In genomic region chr22:23749747-23750373, GRCh38 we compare ENCODE assay signal across 9 cellular contexts. TPM values are rescaled to one million over a fixed set of nuclear protein-coding genes. Genes with fewer than 3 reads are reported as not detected.
A peak's percentile ranks its signal among the peaks of the same experiment; 100 is the strongest.
DNase-seq lines count a peak whose midpoint lies in the region; ATAC-seq and TF ChIP-seq lines count a peak whose summit lies in the region.
"Had no signal": no experiment of that assay in that cellular context is flagged by ENCODE, and none has a peak within 500 bp of the region (broad histone marks: within the 10 kb centered on the region; RNA-seq: fewer than 3 reads in every experiment).

No MANE protein-coding gene starts in this region.

- H3K36me3 ChIP-seq in DOHH2 (ENCODE audit: control insufficient read depth, low read length): peaks cover 21% of the 10 kb centered on the region

- ATAC-seq in HG03280 (IDR thresholded peaks at IDR 0.05; ENCODE audit: unreplicated experiment): no peak

- no peak for TF ChIP-seq CTCF in DOHH2 (IDR thresholded peaks at IDR 0.05; ENCODE audit: low read depth, low read length, poor library complexity, severe bottlenecking)
- no peak for TF ChIP-seq CTCF in NB4 (IDR thresholded peaks at IDR 0.05; ENCODE audit: low read depth, low read length)
- TF ChIP-seq CTCF in osteocyte (IDR thresholded peaks at IDR 0.05): no peak

- no peaks in the 10 kb centered on the region for H4K20me1 ChIP-seq in DOHH2 (ENCODE audit: control insufficient read depth, insufficient read depth, low read depth, low read length)

- H3K36me3 Mint-ChIP-seq in dendritic cell treated with granulocyte-macrophage colony-stimulating factor and Interleukin-4, amounts not matched to agents 40 ng/mL and 50 ng/mL, for 4 days (ENCODE audit: low read depth): peaks cover 13% of the 10 kb centered on the region
- peaks cover 4% of the 10 kb centered on the region for H3K36me3 Mint-ChIP-seq in osteocyte (ENCODE audit: unreplicated experiment)

- H3K4me1 ChIP-seq in DOHH2 (ENCODE audit: control insufficient read depth, low read length): peaks cover 41% of the 10 kb centered on the region

- H3K4me3 Mint-ChIP-seq in dendritic cell treated with granulocyte-macrophage colony-stimulating factor and Interleukin-4, amounts not matched to agents 40 ng/mL and 50 ng/mL, for 4 days: peak overlapping the region; percentile 80
- peak overlapping the region; percentile 88 for H3K4me3 Mint-ChIP-seq in osteocyte (ENCODE audit: unreplicated experiment)

- H3K4me1 Mint-ChIP-seq in dendritic cell treated with granulocyte-macrophage colony-stimulating factor and Interleukin-4, amounts not matched to agents 40 ng/mL and 50 ng/mL, for 4 days (ENCODE audit: low read depth): peaks cover 62% of the 10 kb centered on the region
- H3K4me1 Mint-ChIP-seq in osteocyte (ENCODE audit: unreplicated experiment): peaks cover 18% of the 10 kb centered on the region

- peak overlapping the region; percentile 88 for H3K4me2 ChIP-seq in DOHH2 (ENCODE audit: low read length)

- intact Hi-C loops in dendritic cell treated with granulocyte-macrophage colony-stimulating factor and Interleukin-4, amounts not matched to agents 40 ng/mL and 50 ng/mL, for 4 days (cut with micrococcal nuclease): no loop called here

- no peaks in the 10 kb centered on the region for H3K27me3 ChIP-seq in DOHH2 (ENCODE audit: control insufficient read depth, low read length)

- H3K9me3 Mint-ChIP-seq in dendritic cell treated with granulocyte-macrophage colony-stimulating factor and Interleukin-4, amounts not matched to agents 40 ng/mL and 50 ng/mL, for 4 days: no peaks in the 10 kb centered on the region
- H3K9me3 Mint-ChIP-seq in osteocyte (ENCODE audit: unreplicated experiment): no peaks in the 10 kb centered on the region

- H3K27me3 Mint-ChIP-seq in dendritic cell treated with granulocyte-macrophage colony-stimulating factor and Interleukin-4, amounts not matched to agents 40 ng/mL and 50 ng/mL, for 4 days: no peaks in the 10 kb centered on the region
- no peaks in the 10 kb centered on the region for H3K27me3 Mint-ChIP-seq in osteocyte (ENCODE audit: unreplicated experiment)

- DNase-seq in NB4 (ENCODE audit: low read depth) (peak; percentile 64), osteocyte (ENCODE audit: extremely low spot score, unreplicated experiment) (no peak), NCI-H526 treated with DMSO at 0.1 percent for 48 hours (lab: John Stamatoyannopoulos, UW) (no peak), NCI-H1105 treated with DMSO at 0.1 percent for 48 hours (lab: John Stamatoyannopoulos, UW) (no peak), occipital lobe (lab: John Stamatoyannopoulos, UW) (no peak)
- DNase-seq: posterior cingulate gyrus had no signal

- H3K9me2 ChIP-seq in DOHH2 (replicated peaks; ENCODE audit: control insufficient read depth, low read length): no peaks in the 10 kb centered on the region

- no peaks in the 10 kb centered on the region for H3K9me3 ChIP-seq in DOHH2 (ENCODE audit: control insufficient read depth, insufficient read depth, low read length)

- H3K79me2 ChIP-seq in DOHH2 (ENCODE audit: control insufficient read depth, low read length): peaks cover 23% of the 10 kb centered on the region

- H3K27ac Mint-ChIP-seq in dendritic cell treated with granulocyte-macrophage colony-stimulating factor and Interleukin-4, amounts not matched to agents 40 ng/mL and 50 ng/mL, for 4 days: peak overlapping the region; percentile 92
- H3K27ac Mint-ChIP-seq in osteocyte (ENCODE audit: unreplicated experiment): peak overlapping the region; percentile 89

- no peak for TF ChIP-seq POLR2A in NB4 (IDR thresholded peaks at IDR 0.05; ENCODE audit: extremely low read depth, insufficient read length)

- H3K4me3 ChIP-seq in DOHH2 (ENCODE audit: low read length) (peak overlapping the region; percentile 97), NB4 (ENCODE audit: low read depth, low read length) (peak overlapping the region; percentile 90)

- no peak overlapping the region for H3K27ac ChIP-seq in DOHH2 (ENCODE audit: low read depth, low read length)

- peaks cover 24% of the 10 kb centered on the region for H3F3A ChIP-seq in DOHH2 (ENCODE audit: control insufficient read depth, insufficient read depth)

RNA-seq across cellular contexts. Expression of gene ZNF70, which starts 1.1 kb away (rescaled TPM):
- 12.5 TPM in 2 replicates for total RNA-seq in osteocyte
- 4.1 TPM for total RNA-seq in occipital lobe

RNA-seq across cellular contexts. Expression of gene VPREB3, which starts 4.4 kb away (rescaled TPM):
- not detected in 2 replicates for total RNA-seq in osteocyte
- not detected for total RNA-seq in occipital lobe

RNA-seq across cellular contexts. Expression of gene C22orf15, which starts 12.9 kb away (rescaled TPM):
- total RNA-seq in osteocyte (not detected in 2 replicates), occipital lobe (not detected)

RNA-seq across cellular contexts. Expression of gene CHCHD10, which starts 17.9 kb away (rescaled TPM):
- 30.6 and 34.0 TPM in 2 replicates for total RNA-seq in osteocyte
- total RNA-seq in occipital lobe: 3.4 TPM

RNA-seq across cellular contexts. Expression of gene MMP11, which starts 22.8 kb away (rescaled TPM):
- total RNA-seq in osteocyte (72.5 and 76.5 TPM in 2 replicates), occipital lobe (14.8 TPM)
